ENCODE assay signal across 8 cellular contexts in the genomic region with DNA sequence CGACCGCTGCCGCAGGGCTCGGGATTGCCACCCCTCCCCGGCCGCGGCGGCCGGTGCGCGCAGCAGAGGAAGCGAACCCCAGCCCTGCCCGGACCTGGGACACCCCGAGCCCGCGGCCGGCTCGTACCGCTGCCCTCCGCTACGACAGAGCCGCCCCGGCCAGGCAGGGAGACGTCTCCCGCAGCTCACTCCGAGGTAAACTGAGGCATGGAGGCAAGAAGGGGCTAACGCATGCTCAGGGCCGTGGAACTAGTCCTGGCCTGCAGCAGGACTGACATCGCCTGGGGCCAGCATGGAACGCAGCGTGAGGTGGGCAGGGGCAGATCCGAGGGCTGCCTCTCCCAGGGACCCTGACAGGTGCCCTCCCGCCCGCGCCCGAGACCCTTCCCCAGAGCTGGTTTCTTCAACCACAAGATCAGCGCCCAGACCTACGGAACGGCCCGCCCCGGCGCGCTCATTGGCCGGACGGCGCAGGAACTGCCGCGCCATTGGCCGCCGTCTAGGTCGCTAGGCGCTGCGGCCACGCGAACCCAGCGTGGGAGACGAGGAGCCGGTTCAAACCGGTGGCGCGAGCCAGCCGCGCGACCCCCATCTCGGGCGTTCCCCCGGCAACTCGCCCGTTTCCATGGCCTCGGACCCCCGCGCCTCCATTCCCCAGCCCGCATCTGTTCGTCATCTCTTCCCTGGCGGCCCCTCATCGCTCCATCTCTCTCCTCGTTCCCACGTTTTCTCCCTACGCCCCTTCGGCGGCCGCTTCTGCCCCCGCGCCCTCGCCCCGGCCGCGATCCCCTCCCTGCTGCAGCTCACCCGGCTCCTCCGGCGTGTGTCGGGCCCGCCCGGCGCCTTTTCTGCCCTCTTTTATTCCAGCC. TPM values are rescaled to one million over a fixed set of nuclear protein-coding genes. Genes with fewer than 3 reads are reported as not detected.
DNase-seq lines count a peak whose midpoint lies in the region; ATAC-seq and TF ChIP-seq lines count a peak whose summit lies in the region.

A gene (minus strand): TSS at position 848 of the 869 bp plus-strand sequence. CDS start 960 bp downstream, outside the sequence.

- no peak for TF ChIP-seq CTCF in AG09309 (IDR thresholded peaks at IDR 0.05; ENCODE audit: control insufficient read depth, insufficient read depth, low read depth, low read length, missing control alignments)
- TF ChIP-seq CTCF in lower leg skin (IDR thresholded peaks at IDR 0.05): no peak

- in situ Hi-C loops in GM18951 (cut with MboI; ENCODE audit: low sequenced_read_pairs, unreplicated experiment): loop anchor here (5.0 kb wide), 1 partner anchor 36 kb away; no protein-coding TSS in a partner anchor

- POLR2A ChIA-PET in activated CD4-positive, alpha-beta memory T cell treated with anti-CD3 and anti-CD28 coated beads for 36 hours (lab: Charles Lee): interaction anchor here (0.6 to 2.4 kb wide), 2 partner anchors 21 to 54 kb away, joined by 4 to 14 read pairs; no protein-coding TSS in a partner anchor

- 0 to 1% methylated on average over 95 of the region's 95 CpGs for WGBS in ectodermal cell, 2 experiments
- 1% methylated on average over 50 to 81 of the region's 95 CpGs for WGBS in lower leg skin, 2 donors

- peaks cover 11% of the 10 kb centered on the region for H3K4me1 Mint-ChIP-seq in activated CD4-positive, alpha-beta memory T cell treated with anti-CD3 and anti-CD28 coated beads for 36 hours (ENCODE audit: low read depth)

- peak within 1 kb of the TSS; percentile 67 for H3K27ac Mint-ChIP-seq in activated CD4-positive, alpha-beta memory T cell treated with anti-CD3 and anti-CD28 coated beads for 36 hours

- H3K9me3 Mint-ChIP-seq in activated CD4-positive, alpha-beta memory T cell treated with anti-CD3 and anti-CD28 coated beads for 36 hours: no peaks in the 10 kb centered on the region

- no peak for DNase-seq in AG09309 (ENCODE audit: low read depth)
- peak; percentile 51 to 93 for DNase-seq in NCI-H526 (lab: John Stamatoyannopoulos, UW)
- peak; percentile 83 for DNase-seq in activated CD4-positive, alpha-beta memory T cell treated with anti-CD3 and anti-CD28 coated beads for 36 hours
- peak; percentile 69 to 97 for DNase-seq in lower leg skin (ENCODE audit: low spot score in 2 of 2)
- DNase-seq in stimulated activated CD4-positive, alpha-beta T cell treated with anti-CD3 and anti-CD28 coated beads, Interleukin-4, amount 100 ng/mL, for 24 hours: peak; percentile 78

- no peaks in the 10 kb centered on the region for H3K36me3 ChIP-seq in ectodermal cell (ENCODE audit: control insufficient read depth, insufficient read depth, low read length)

- H3K4me3 ChIP-seq in AG09309 (ENCODE audit: control insufficient read depth, low read depth, low read length): peak within 1 kb of the TSS; percentile 53
- peak within 1 kb of the TSS; percentile 81 for H3K4me3 ChIP-seq in ectodermal cell (ENCODE audit: insufficient read depth, low read depth, low read length)
- H3K4me3 ChIP-seq in lower leg skin (ENCODE audit: low read depth, poor library complexity, severe bottlenecking): peak within 1 kb of the TSS; percentile 57

- TF ChIP-seq POLR2A in GM18951 (IDR thresholded peaks at IDR 0.05; ENCODE audit: extremely low read depth, insufficient read depth, insufficient read length): peak; percentile 37
- TF ChIP-seq POLR2A in lower leg skin (IDR thresholded peaks at IDR 0.05): no peak

- ATAC-seq in HG03196 (IDR thresholded peaks at IDR 0.05; ENCODE audit: unreplicated experiment): peak; percentile 45

- intact Hi-C loops in activated CD4-positive, alpha-beta memory T cell treated with anti-CD3 and anti-CD28 coated beads for 36 hours (cut with micrococcal nuclease): loop anchor here (1.0 kb wide), 1 partner anchor 21 kb away; no protein-coding TSS in a partner anchor
- intact Hi-C loops in lower leg skin (cut with DNase I; ENCODE audit: low total_unique reads): loop anchor here (10.0 kb wide), 1 partner anchor 263 kb away; no protein-coding TSS in a partner anchor

- peak within 1 kb of the TSS; percentile 87 for H3K4me3 Mint-ChIP-seq in activated CD4-positive, alpha-beta memory T cell treated with anti-CD3 and anti-CD28 coated beads for 36 hours

- H3K27me3 Mint-ChIP-seq in activated CD4-positive, alpha-beta memory T cell treated with anti-CD3 and anti-CD28 coated beads for 36 hours: peaks cover 16% of the 10 kb centered on the region

- CTCF ChIA-PET in activated CD4-positive, alpha-beta memory T cell treated with anti-CD3 and anti-CD28 coated beads for 36 hours (lab: Charles Lee): interaction anchor here (2.0 to 9.4 kb wide), 6 partner anchors 17 to 112 kb away, joined by 12 to 209 read pairs (median 24); a partner anchor contains a TSS

- peaks cover 17% of the 10 kb centered on the region for H3K4me1 ChIP-seq in ectodermal cell (ENCODE audit: control insufficient read depth, insufficient read depth, low read length)

- H3K36me3 Mint-ChIP-seq in activated CD4-positive, alpha-beta memory T cell treated with anti-CD3 and anti-CD28 coated beads for 36 hours: no peaks in the 10 kb centered on the region

- peak within 1 kb of the TSS; percentile 96 for H3K27ac ChIP-seq in ectodermal cell (ENCODE audit: insufficient read depth, low read depth, low read length, poor library complexity, severe bottlenecking)

- H3K9me3 ChIP-seq in ectodermal cell (ENCODE audit: control insufficient read depth, low read length): no peaks in the 10 kb centered on the region

- peaks cover 28% of the 10 kb centered on the region for H3K27me3 ChIP-seq in ectodermal cell (ENCODE audit: control insufficient read depth, insufficient read depth, low read length, poor library complexity, severe bottlenecking)

RNA-seq across cellular contexts. Expression of the gene that starts here (rescaled TPM):
- 1 to 10 TPM; 2.0 to 2.2 TPM for total RNA-seq in activated CD4-positive, alpha-beta memory T cell treated with anti-CD3 and anti-CD28 coated beads for 36 hours
- 20.3 TPM for polyA plus RNA-seq in ectodermal cell (2013, experiment 1 of 4)
- polyA plus RNA-seq in ectodermal cell (2013, experiment 2 of 4): 17.9 TPM
- polyA plus RNA-seq in ectodermal cell (2013, experiment 3 of 4): 14.8 TPM
- polyA plus RNA-seq in ectodermal cell (2013, experiment 4 of 4): 17.7 TPM
- total RNA-seq in lower leg skin: 10 to 100 TPM in 2 of 4 donors, 1 to 10 TPM in 2; 5.6 to 14.5 (median 9.6) TPM
